ENCODE assay signal across 9 cellular contexts in the genomic region with DNA sequence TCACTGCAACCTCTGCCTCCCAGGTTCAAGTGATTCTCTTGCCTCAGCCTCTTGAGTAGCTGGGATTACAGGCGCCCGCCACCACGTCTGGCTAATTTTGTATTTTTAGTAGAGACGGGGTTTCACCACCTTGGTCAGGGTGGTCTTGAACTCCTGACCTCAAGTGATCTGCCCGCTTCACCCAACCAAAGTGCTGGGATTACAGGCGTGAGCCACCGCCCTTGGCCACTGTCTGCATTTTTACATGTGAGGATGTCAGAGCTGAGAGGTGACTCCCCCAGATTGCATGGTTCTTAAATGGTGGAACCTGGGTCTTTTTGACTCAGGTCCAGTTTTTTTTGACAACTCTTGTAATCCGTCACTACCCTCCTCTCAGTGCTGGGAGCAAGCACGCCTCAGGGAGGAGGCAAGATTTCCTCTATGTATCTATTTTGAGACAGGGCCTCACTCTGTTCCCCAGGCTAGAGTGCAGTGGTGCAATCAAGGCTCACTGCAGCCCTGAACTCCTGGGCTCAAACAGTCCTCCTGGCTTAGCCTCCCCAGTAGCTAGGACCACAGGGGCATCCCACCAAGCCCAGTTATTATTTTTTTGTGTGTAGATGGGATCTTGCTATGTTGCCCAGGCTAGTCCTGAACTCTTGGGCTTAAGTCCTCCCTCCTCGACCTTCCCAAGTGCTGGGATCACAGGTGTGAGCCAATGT. TPM values are rescaled to one million over a fixed set of nuclear protein-coding genes. Genes with fewer than 3 reads are reported as not detected.
DNase-seq lines count a peak whose midpoint lies in the region; ATAC-seq, FAIRE-seq and TF ChIP-seq lines count a peak whose summit lies in the region.
"Had no signal": no experiment of that assay in that cellular context is flagged by ENCODE, and none has a peak within 500 bp of the region (broad histone marks: within the 10 kb centered on the region; RNA-seq: fewer than 3 reads in every experiment).

No MANE protein-coding gene starts in this region.

- no peak for FAIRE-seq in keratinocyte (lab: Jason Lieb, UNC)

- peak overlapping the region; percentile 93 for H3K9ac ChIP-seq in keratinocyte (ENCODE audit: control insufficient read depth, extremely low read depth, insufficient read depth, low read length)

- peak overlapping the region; percentile 92 for H3K27ac ChIP-seq in keratinocyte (ENCODE audit: control insufficient read depth, insufficient read depth, low read length)
- peak overlapping the region; percentile 97 for H3K27ac ChIP-seq in temporal lobe (ENCODE audit: low read depth, low read length)

- no peak for DNase-seq in T-helper 2 cell treated with Interferon-gamma antibody and Interleukin-4, amounts not matched to agents 5 μg/mL and 100 μg/mL, for 36 hours (ENCODE audit: low spot score)
- no peak for DNase-seq in T-helper 2 cell
- DNase-seq in keratinocyte (ENCODE audit: low read depth, low spot score): no peak
- DNase-seq in putamen (ENCODE audit: low spot score): no peak
- no peak for DNase-seq in activated CD4-positive, CD25-positive, alpha-beta regulatory T cell (lab: John Stamatoyannopoulos, UW)
- DNase-seq: AML-193 had no signal

- H3K4me3 ChIP-seq in keratinocyte (ENCODE audit: control insufficient read depth in 2 of 3, extremely low read depth in 1 of 3, insufficient read depth in 2 of 3, low read depth in 1 of 3, low read length in 3 of 3): peak overlapping the region; percentile 78 to 96 (median 95)

- H3K4me1 Mint-ChIP-seq in T-helper 2 cell treated with Interferon-gamma antibody and Interleukin-4, amounts not matched to agents 5 μg/mL and 100 μg/mL, for 36 hours (ENCODE audit: low read depth): peaks cover 32% of the 10 kb centered on the region
- H3K4me1 Mint-ChIP-seq in activated T-helper 17 cell treated with anti-CD3 and anti-CD28 coated beads, Interleukin-2, amount 50 U/mL, for 72 hours: peaks cover 12% of the 10 kb centered on the region

- H3K9me1 ChIP-seq in keratinocyte (ENCODE audit: control insufficient read depth, extremely low read depth, insufficient read depth, low read length): no peaks in the 10 kb centered on the region

- no peak for ATAC-seq in activated T-helper 17 cell treated with anti-CD3 and anti-CD28 coated beads, Interleukin-2, amount 50 U/mL, for 72 hours (replicated peaks)
- ATAC-seq in GM21381 (IDR thresholded peaks at IDR 0.05; ENCODE audit: unreplicated experiment): no peak

- H3K27me3 ChIP-seq in keratinocyte (ENCODE audit: control insufficient read depth, extremely low read depth, insufficient read depth, low read length): no peaks in the 10 kb centered on the region

- no peaks in the 10 kb centered on the region for H3K9me3 ChIP-seq in keratinocyte (ENCODE audit: control insufficient read depth, low read depth, low read length)

- peak overlapping the region; percentile 97 for H3K4me3 Mint-ChIP-seq in T-helper 2 cell treated with Interferon-gamma antibody and Interleukin-4, amounts not matched to agents 5 μg/mL and 100 μg/mL, for 36 hours
- peak overlapping the region; percentile 97 for H3K4me3 Mint-ChIP-seq in activated T-helper 17 cell treated with anti-CD3 and anti-CD28 coated beads, Interleukin-2, amount 50 U/mL, for 72 hours

- H3K27me3 Mint-ChIP-seq in T-helper 2 cell treated with Interferon-gamma antibody and Interleukin-4, amounts not matched to agents 5 μg/mL and 100 μg/mL, for 36 hours (ENCODE audit: low read depth): no peaks in the 10 kb centered on the region
- H3K27me3 Mint-ChIP-seq in activated T-helper 17 cell treated with anti-CD3 and anti-CD28 coated beads, Interleukin-2, amount 50 U/mL, for 72 hours: no peaks in the 10 kb centered on the region

- dilution Hi-C loops in keratinocyte (cut with MboI; ENCODE audit: extremely low pct_ligation_motif_present, low sequenced_read_pairs): no loop called here

- peak overlapping the region; percentile 97 for H3K27ac Mint-ChIP-seq in T-helper 2 cell treated with Interferon-gamma antibody and Interleukin-4, amounts not matched to agents 5 μg/mL and 100 μg/mL, for 36 hours
- peak overlapping the region; percentile 99 for H3K27ac Mint-ChIP-seq in activated T-helper 17 cell treated with anti-CD3 and anti-CD28 coated beads, Interleukin-2, amount 50 U/mL, for 72 hours

- peaks cover 27 to 38% of the 10 kb centered on the region in 2 experiments for H3K36me3 ChIP-seq in keratinocyte (ENCODE audit: control insufficient read depth in 2 of 2, extremely low read depth in 1 of 2, insufficient read depth in 2 of 2, low read length in 2 of 2)

- no peak overlapping the region for H2AFZ ChIP-seq in keratinocyte (ENCODE audit: control insufficient read depth, low read length)

- H4K20me1 ChIP-seq in keratinocyte (ENCODE audit: control insufficient read depth, extremely low read depth, insufficient read depth, low read length): peaks cover 6% of the 10 kb centered on the region

- H3K9me3 Mint-ChIP-seq in T-helper 2 cell treated with Interferon-gamma antibody and Interleukin-4, amounts not matched to agents 5 μg/mL and 100 μg/mL, for 36 hours: no peaks in the 10 kb centered on the region
- H3K9me3 Mint-ChIP-seq in activated T-helper 17 cell treated with anti-CD3 and anti-CD28 coated beads, Interleukin-2, amount 50 U/mL, for 72 hours: no peaks in the 10 kb centered on the region

- TF ChIP-seq CTCF in keratinocyte (optimal IDR thresholded peaks at IDR 0.05 in 1 of 3, IDR thresholded peaks at IDR 0.05 in 1 of 3, conservative IDR thresholded peaks at IDR 0.05 in 1 of 3; ENCODE audit: extremely low read depth in 1 of 3, insufficient read depth in 2 of 3, low read length in 3 of 3): no peak

- peak overlapping the region; percentile 94 for H3K4me2 ChIP-seq in keratinocyte (ENCODE audit: control insufficient read depth, extremely low read depth, insufficient read depth, low read depth, low read length)

- H3K79me2 ChIP-seq in keratinocyte (ENCODE audit: control insufficient read depth, insufficient read depth, low read length): peaks cover 86% of the 10 kb centered on the region

- peaks cover 57% of the 10 kb centered on the region for H3K36me3 Mint-ChIP-seq in T-helper 2 cell treated with Interferon-gamma antibody and Interleukin-4, amounts not matched to agents 5 μg/mL and 100 μg/mL, for 36 hours (ENCODE audit: low read depth)
- peaks cover 83% of the 10 kb centered on the region for H3K36me3 Mint-ChIP-seq in activated T-helper 17 cell treated with anti-CD3 and anti-CD28 coated beads, Interleukin-2, amount 50 U/mL, for 72 hours (ENCODE audit: low read depth)

- H3K4me1 ChIP-seq in keratinocyte (ENCODE audit: control insufficient read depth, extremely low read depth, insufficient read depth, low read length): peaks cover 36% of the 10 kb centered on the region

RNA-seq across cellular contexts. Expression of gene SRRT, which starts 1.2 kb away (rescaled TPM):
- 100 to 1,000 TPM; 208 to 255 TPM for total RNA-seq in activated T-helper 17 cell treated with anti-CD3 and anti-CD28 coated beads, Interleukin-2, amount 50 U/mL, for 72 hours
- polyA plus RNA-seq in keratinocyte: 23.1 to 54.5 TPM (median 42.2 TPM) in 3 replicates
- polyA plus RNA-seq in keratinocyte (2011; ENCODE audit: low read depth): 67.3 TPM
- polyA plus RNA-seq in keratinocyte (2011; cell fraction: cytosol; rRNA removed): 17.4 and 30.9 TPM in 2 replicates
- polyA plus RNA-seq in keratinocyte (2011; cell fraction: nucleus; rRNA removed): 108 and 127 TPM in 2 replicates
- 43.4 and 83.7 TPM in 2 replicates for polyA plus RNA-seq in keratinocyte (2012; ENCODE audit: low replicate concordance)
- polyA minus RNA-seq in keratinocyte: 13.9 to 112 TPM (median 41.6 TPM) in 3 replicates
- polyA minus RNA-seq in keratinocyte (2011; cell fraction: cytosol; rRNA and poly(A)+ RNA removed): 65.6 TPM
- 35.8 and 36.7 TPM in 2 replicates for polyA minus RNA-seq in keratinocyte (2011; cell fraction: nucleus; rRNA and poly(A)+ RNA removed)
- total RNA-seq in temporal lobe: 30.7 TPM

RNA-seq across cellular contexts. Expression of gene TRIP6, which starts 6.6 kb away (rescaled TPM):
- total RNA-seq in activated T-helper 17 cell treated with anti-CD3 and anti-CD28 coated beads, Interleukin-2, amount 50 U/mL, for 72 hours: 10 to 100 TPM; 36.5 to 43.5 TPM
- 83.8 to 106 TPM (median 93.7 TPM) in 3 replicates for polyA plus RNA-seq in keratinocyte
- polyA plus RNA-seq in keratinocyte (2011; ENCODE audit: low read depth): 56.4 TPM
- 39.7 and 76.9 TPM in 2 replicates for polyA plus RNA-seq in keratinocyte (2011; cell fraction: cytosol; rRNA removed)
- 93.1 and 96.4 TPM in 2 replicates for polyA plus RNA-seq in keratinocyte (2011; cell fraction: nucleus; rRNA removed)
- 62.1 and 119 TPM in 2 replicates for polyA plus RNA-seq in keratinocyte (2012; ENCODE audit: low replicate concordance)
- polyA minus RNA-seq in keratinocyte: 46.0 to 59.9 TPM (median 59.1 TPM) in 3 replicates
- 103 TPM for polyA minus RNA-seq in keratinocyte (2011; cell fraction: cytosol; rRNA and poly(A)+ RNA removed)
- polyA minus RNA-seq in keratinocyte (2011; cell fraction: nucleus; rRNA and poly(A)+ RNA removed): 37.5 and 40.5 TPM in 2 replicates
- 3.2 TPM for total RNA-seq in temporal lobe

RNA-seq across cellular contexts. Expression of gene UFSP1, which starts 15.8 kb away (rescaled TPM):
- total RNA-seq in activated T-helper 17 cell treated with anti-CD3 and anti-CD28 coated beads, Interleukin-2, amount 50 U/mL, for 72 hours: 1 to 10 TPM in 1 of 2 donors, under 1 TPM in 1; 0.79 to 3.2 TPM
- polyA plus RNA-seq in keratinocyte: 1.0 to 1.4 TPM (median 1.2 TPM) in 3 replicates
- not detected for polyA plus RNA-seq in keratinocyte (2011; ENCODE audit: low read depth)
- 0.34 and 1.1 TPM in 2 replicates for polyA plus RNA-seq in keratinocyte (2011; cell fraction: cytosol; rRNA removed)
- 0.93 and 1.3 TPM in 2 replicates for polyA plus RNA-seq in keratinocyte (2011; cell fraction: nucleus; rRNA removed)
- polyA plus RNA-seq in keratinocyte (2012; ENCODE audit: low replicate concordance): 1.5 and 2.4 TPM in 2 replicates
- polyA minus RNA-seq in keratinocyte: 0.93 to 2.0 TPM (median 1.4 TPM) in 3 replicates
- polyA minus RNA-seq in keratinocyte (2011; cell fraction: cytosol; rRNA and poly(A)+ RNA removed): 2.1 TPM
- 0.62 and 0.95 TPM in 2 replicates for polyA minus RNA-seq in keratinocyte (2011; cell fraction: nucleus; rRNA and poly(A)+ RNA removed)
- 2.2 TPM for total RNA-seq in temporal lobe

RNA-seq across cellular contexts. Expression of gene SLC12A9, which starts 21.2 kb away (rescaled TPM):
- total RNA-seq in activated T-helper 17 cell treated with anti-CD3 and anti-CD28 coated beads, Interleukin-2, amount 50 U/mL, for 72 hours: 10 to 100 TPM; 15.7 to 30.1 TPM
- 14.5 to 24.9 TPM (median 19.8 TPM) in 3 replicates for polyA plus RNA-seq in keratinocyte
- polyA plus RNA-seq in keratinocyte (2011; ENCODE audit: low read depth): 2.7 TPM
- 3.7 and 8.3 TPM in 2 replicates for polyA plus RNA-seq in keratinocyte (2011; cell fraction: cytosol; rRNA removed)
- polyA plus RNA-seq in keratinocyte (2011; cell fraction: nucleus; rRNA removed): 55.8 and 64.8 TPM in 2 replicates
- polyA plus RNA-seq in keratinocyte (2012; ENCODE audit: low replicate concordance): 10.5 and 21.0 TPM in 2 replicates
- 21.7 to 43.2 TPM (median 31.8 TPM) in 3 replicates for polyA minus RNA-seq in keratinocyte
- polyA minus RNA-seq in keratinocyte (2011; cell fraction: cytosol; rRNA and poly(A)+ RNA removed): 13.6 TPM
- polyA minus RNA-seq in keratinocyte (2011; cell fraction: nucleus; rRNA and poly(A)+ RNA removed): 30.8 and 32.0 TPM in 2 replicates
- 17.0 TPM for total RNA-seq in temporal lobe

RNA-seq across cellular contexts. Expression of gene ACHE, which starts 21.9 kb away (rescaled TPM):
- total RNA-seq in activated T-helper 17 cell treated with anti-CD3 and anti-CD28 coated beads, Interleukin-2, amount 50 U/mL, for 72 hours: not detected
- polyA plus RNA-seq in keratinocyte: 0.07 to 0.30 TPM (median 0.20 TPM) in 3 replicates
- 0.21 TPM for polyA plus RNA-seq in keratinocyte (2011; ENCODE audit: low read depth)
- 0.02 and 0.10 TPM in 2 replicates for polyA plus RNA-seq in keratinocyte (2011; cell fraction: cytosol; rRNA removed)
- 1.3 and 1.6 TPM in 2 replicates for polyA plus RNA-seq in keratinocyte (2011; cell fraction: nucleus; rRNA removed)
- 0.14 and 0.42 TPM in 2 replicates for polyA plus RNA-seq in keratinocyte (2012; ENCODE audit: low replicate concordance)
- 0.46 TPM in 1 of 3 replicates, not detected in the others for polyA minus RNA-seq in keratinocyte
- polyA minus RNA-seq in keratinocyte (2011; cell fraction: cytosol; rRNA and poly(A)+ RNA removed): not detected
- polyA minus RNA-seq in keratinocyte (2011; cell fraction: nucleus; rRNA and poly(A)+ RNA removed): 0.42 and 0.70 TPM in 2 replicates
- 16.7 TPM for total RNA-seq in temporal lobe
